In genomic region chr14:37546621-37547447, GRCh38 we compare ENCODE assay signal across 13 cellular contexts. TPM values are rescaled to one million over a fixed set of nuclear protein-coding genes. Genes with fewer than 3 reads are reported as not detected.
DNase-seq lines count a peak whose midpoint lies in the region; ATAC-seq, FAIRE-seq and TF ChIP-seq lines count a peak whose summit lies in the region.
"Had no signal": no experiment of that assay in that cellular context is flagged by ENCODE, and none has a peak within 500 bp of the region (broad histone marks: within the 10 kb centered on the region; RNA-seq: fewer than 3 reads in every experiment).

No MANE protein-coding gene starts in this region.

- H3K4me2 ChIP-seq in K562 (ENCODE audit: insufficient read depth, low read length) = no peak overlapping the region
- H3K4me2 ChIP-seq in neuronal stem cell (ENCODE audit: insufficient read depth, low read length, poor library complexity, severe bottlenecking) = no peak overlapping the region

- H3K4ac ChIP-seq in neuronal stem cell (ENCODE audit: low read length) = no peak overlapping the region

- H2BK15ac ChIP-seq in neuronal stem cell (ENCODE audit: low read length) = no peak overlapping the region

- H3K23ac ChIP-seq in neuronal stem cell (ENCODE audit: low read depth, low read length, poor library complexity) = no peak overlapping the region

- H2AK5ac ChIP-seq in neuronal stem cell (ENCODE audit: low read depth, low read length) = no peak overlapping the region

- no peaks in the 10 kb centered on the region for H3K4me1 ChIP-seq in K562 (replicated peaks in 1 of 2; ENCODE audit: control insufficient read depth in 2 of 2, insufficient read depth in 2 of 2, low read length in 2 of 2)
- H3K4me1 ChIP-seq in mesodermal cell (ENCODE audit: control insufficient read depth, insufficient read depth, low read length, poor library complexity, severe bottlenecking) = peaks cover 8% of the 10 kb centered on the region
- no peaks in the 10 kb centered on the region for H3K4me1 ChIP-seq in neuronal stem cell (ENCODE audit: control insufficient read depth in 2 of 2, insufficient read depth in 1 of 2, low read depth in 1 of 2, low read length in 2 of 2)

- H3K27me3 ChIP-seq in K562 (ENCODE audit: control insufficient read depth in 2 of 2, insufficient read depth in 2 of 2, low read length in 2 of 2) (no peaks in the 10 kb centered on the region), neuronal stem cell (ENCODE audit: control insufficient read depth in 3 of 3, insufficient read depth in 3 of 3, low read depth in 1 of 3, low read length in 3 of 3) (no peaks in the 10 kb centered on the region)

- 20% methylated on average over 6 of the region's 6 CpGs for WGBS in K562 (ENCODE audit: insufficient coverage, low coverage, missing lambda C conversion rate)
- 71 to 91% methylated on average over 2 to 4 of the region's 6 CpGs for WGBS in mesodermal cell (ENCODE audit: insufficient coverage in 2 of 2), 2 experiments
- no CpG with 5 or more reads among the region's 6 CpGs for WGBS in neuronal stem cell (ENCODE audit: extremely low coverage in 2 of 2, insufficient read length in 2 of 2, insufficient replicate concordance in 1 of 2), 2 donors

- no peak overlapping the region for H3K9ac ChIP-seq in K562 (ENCODE audit: insufficient read depth in 1 of 2, low read depth in 2 of 2, low read length in 2 of 2)
- no peak overlapping the region for H3K9ac ChIP-seq in neuronal stem cell (ENCODE audit: low read depth, low read length, poor library complexity)

- H4K20me1 ChIP-seq in K562 (replicated peaks; ENCODE audit: control insufficient read depth, insufficient read depth, low read length) = no peaks in the 10 kb centered on the region

- H3K9me3 ChIP-seq in K562 (replicated peaks; ENCODE audit: control insufficient read depth, insufficient read depth, low read depth, low read length) (no peaks in the 10 kb centered on the region), mesodermal cell (ENCODE audit: control insufficient read depth, low read length) (no peaks in the 10 kb centered on the region), neuronal stem cell (replicated peaks in 1 of 2; ENCODE audit: control insufficient read depth in 2 of 2, insufficient read depth in 1 of 2, low read depth in 1 of 2, low read length in 2 of 2) (no peaks in the 10 kb centered on the region)

- peak; percentile 12 for DNase-seq in Caki2 (ENCODE audit: low read depth)
- DNase-seq in HuH-7.5 (ENCODE audit: low spot score) = peak; percentile 28
- no peak for DNase-seq in K562 (ENCODE audit: extremely low read depth in 1 of 4, low spot score in 3 of 4)
- no peak for DNase-seq in SIG-M5 (lab: John Stamatoyannopoulos, UW)
- DNase-seq in neuronal stem cell (ENCODE audit: low spot score) = no peak
- DNase-seq: activated T-cell treated with anti-CD3 and anti-CD28 coated beads, Interleukin-2, amount 50 U/mL, for 4 hours; DMS79; Kasumi-1; OCI-M1 had no signal

- no peak for TF ChIP-seq RAD21 in K562 (CRISPR knock-in tag; conservative IDR thresholded peaks at IDR 0.05 in 1 of 2, IDR thresholded peaks at IDR 0.05 in 1 of 2)

- H4K91ac ChIP-seq in neuronal stem cell (ENCODE audit: low read depth, low read length, poor library complexity) = no peak overlapping the region

- in situ Hi-C loops in Caki2 (cut with HindIII; ENCODE audit: low pct_unique_long_range_greater_than_20kb, low sequenced_read_pairs) = no loop called here
- in situ Hi-C loops in K562 (cut with MboI) = no loop called here

- H3K4me3 ChIP-seq in K562 = no peak overlapping the region
- H3K4me3 ChIP-seq in mesodermal cell (ENCODE audit: extremely low read depth, insufficient read depth, low read length, poor library complexity, severe bottlenecking) = no peak overlapping the region
- no peak overlapping the region for H3K4me3 ChIP-seq in neuronal stem cell (ENCODE audit: low read length in 2 of 2)

- H3K79me1 ChIP-seq in neuronal stem cell (ENCODE audit: low read depth, low read length) = no peaks in the 10 kb centered on the region

- H3K27ac ChIP-seq in K562 (ENCODE audit: extremely low read depth, low read depth, low read length) (no peak overlapping the region), mesodermal cell (ENCODE audit: low read depth, low read length, severe bottlenecking) (peak overlapping the region; percentile 30), neuronal stem cell (replicated peaks; ENCODE audit: low read length) (no peak overlapping the region)

- CTCF ChIA-PET in K562 (lab: Yijun Ruan, JAX; ENCODE audit: low intra/inter-chr PET ratio) = interaction anchor here (0.7 kb wide), 1 partner anchor 290 kb away, joined by 3 read pairs; no protein-coding TSS in a partner anchor

- no peaks in the 10 kb centered on the region for H3K9me1 ChIP-seq in K562 (ENCODE audit: control insufficient read depth, insufficient read depth, low read length)

- H2AFZ ChIP-seq in K562 (ENCODE audit: low read depth, low read length) (no peak overlapping the region), neuronal stem cell (ENCODE audit: low read length) (no peak overlapping the region)

- ATAC-seq in K562 = no peak
- no peak for ATAC-seq in HG03097 (IDR thresholded peaks at IDR 0.05; ENCODE audit: low FRiP score, unreplicated experiment)
- no peak for ATAC-seq in HG03520 (IDR thresholded peaks at IDR 0.05; ENCODE audit: unreplicated experiment)
- ATAC-seq: activated T-cell treated with anti-CD3 and anti-CD28 coated beads, Interleukin-2, amount 50 U/mL, for 4 hours had no signal

- H2BK5ac ChIP-seq in neuronal stem cell (ENCODE audit: low read length) = no peak overlapping the region

- TF ChIP-seq EP300 in K562 (IDR thresholded peaks at IDR 0.05; ENCODE audit: low read length) = no peak

- H2BK12ac ChIP-seq in neuronal stem cell (ENCODE audit: low read length) = no peak overlapping the region

- FAIRE-seq in K562 (lab: Jason Lieb, UNC) = no peak

- no peak overlapping the region for H3K18ac ChIP-seq in neuronal stem cell (ENCODE audit: low read length)

- intact Hi-C loops in K562 (cut with micrococcal nuclease) = no loop called here

- H3K36me3 ChIP-seq in K562 (ENCODE audit: control insufficient read depth, insufficient read depth, low read length) = no peaks in the 10 kb centered on the region
- H3K36me3 ChIP-seq in mesodermal cell (ENCODE audit: control insufficient read depth, insufficient read depth, low read length) = no peaks in the 10 kb centered on the region
- H3K36me3 ChIP-seq in neuronal stem cell (replicated peaks in 1 of 2; ENCODE audit: control insufficient read depth in 2 of 2, insufficient read depth in 2 of 2, low read length in 2 of 2) = no peaks in the 10 kb centered on the region

- TF ChIP-seq CTCF in K562 (IDR thresholded peaks at IDR 0.05 in 2 of 3, conservative IDR thresholded peaks at IDR 0.05 in 1 of 3; ENCODE audit: insufficient read depth in 2 of 3, low read depth in 1 of 3, low read length in 3 of 3) = no peak

- H3K79me2 ChIP-seq in K562 (ENCODE audit: control insufficient read depth, insufficient read depth, low read length) = no peaks in the 10 kb centered on the region

- POLR2A ChIA-PET in K562 (lab: Yijun Ruan, JAX) = no interaction called here

- BruUV-seq in K562 (replicated peaks; lab: Mats Ljungman, UMichigan) = no TSS peak

- H4K8ac ChIP-seq in neuronal stem cell (ENCODE audit: low read depth, low read length) = no peak overlapping the region

- no peak overlapping the region for H3K14ac ChIP-seq in neuronal stem cell (ENCODE audit: low read length)

- no peak for TF ChIP-seq POLR2A in K562 (conservative IDR thresholded peaks at IDR 0.05)

- H2BK120ac ChIP-seq in neuronal stem cell (ENCODE audit: low read depth, low read length) = no peak overlapping the region

RNA-seq across cellular contexts. Expression of gene FOXA1, which starts 48.2 kb away (rescaled TPM):
- not detected in 2 replicates for total RNA-seq in Caki2 (2014; rRNA removed; shearing (Covaris generic); ENCODE audit: low replicate concordance)
- total RNA-seq in K562 (2011; cell fraction: chromatin; rRNA removed; ENCODE audit: low replicate concordance) = 2.3 and 2.4 TPM in 2 replicates
- 2.0 and 4.2 TPM in 2 replicates for total RNA-seq in K562 (2011; cell fraction: nucleolus; rRNA removed)
- 4.1 and 5.0 TPM in 2 replicates for total RNA-seq in K562 (2011; cell fraction: nucleoplasm; rRNA removed)
- total RNA-seq in K562 (2014; rRNA removed) (2.4 and 3.0 TPM in 2 replicates), K562 (2014; rRNA removed; fragmentation: Illumina TruSeq; extraction: Trizol) (0.86 and 1.3 TPM in 2 replicates), K562 (2015; rRNA removed; fragmentation: Illumina TruSeq; extraction: Trizol) (1.1 and 1.7 TPM in 2 replicates), K562 (2021) (2.4 and 2.5 TPM in 2 replicates)
- polyA plus RNA-seq in K562 (2011; rRNA removed) (1.0 and 1.3 TPM in 2 replicates), K562 (2014; fragmentation: Illumina TruSeq; extraction: Trizol) (1.1 and 1.6 TPM in 2 replicates), K562 (2014; fragmentation: Nextera tagmentation; extraction: Ambion mirVana) (under 1 TPM; 0.20 to 0.41 TPM), K562 (2014; rRNA removed) (1.4 and 1.8 TPM in 2 replicates)
- polyA plus RNA-seq in K562 (2011; cell fraction: cytosol; rRNA removed) = 1.4 and 4.8 TPM in 2 replicates
- polyA plus RNA-seq in K562 (2011; cell fraction: nucleus; rRNA removed) = 2.0 and 4.2 TPM in 2 replicates
- polyA plus RNA-seq in K562 (2012) = 1.2 and 1.5 TPM in 2 replicates
- 1.3 and 2.0 TPM in 2 replicates for polyA minus RNA-seq in K562 (2011; rRNA and poly(A)+ RNA removed)
- 1.5 and 3.3 TPM in 2 replicates for polyA minus RNA-seq in K562 (2011; cell fraction: cytosol; rRNA and poly(A)+ RNA removed)
- 4.9 and 5.1 TPM in 2 replicates for polyA minus RNA-seq in K562 (2011; cell fraction: nucleus; rRNA and poly(A)+ RNA removed)
- polyA plus RNA-seq in mesodermal cell (2013, experiment 1 of 2) = not detected
- not detected for polyA plus RNA-seq in mesodermal cell (2013, experiment 2 of 2)
- polyA plus RNA-seq in neuronal stem cell (2013, experiment 1 of 2) = 0.08 TPM
- polyA plus RNA-seq in neuronal stem cell (2013, experiment 2 of 2) = 0.11 TPM
- total RNA-seq: lung microvascular endothelial cell had no signal

RNA-seq across cellular contexts. Expression of gene TTC6, which starts 48.6 kb away (rescaled TPM):
- not detected in 2 replicates for total RNA-seq in Caki2 (2014; rRNA removed; shearing (Covaris generic); ENCODE audit: low replicate concordance)
- total RNA-seq in K562 (2011; cell fraction: chromatin; rRNA removed; ENCODE audit: low replicate concordance) = 0.23 TPM in 1 of 2 replicates, not detected in the other
- total RNA-seq in K562 (2011; cell fraction: nucleolus; rRNA removed) = 0.13 TPM in 1 of 2 replicates, not detected in the other
- not detected in 2 replicates for total RNA-seq in K562 (2011; cell fraction: nucleoplasm; rRNA removed)
- total RNA-seq in K562 (2014; rRNA removed) = 0.12 and 0.23 TPM in 2 replicates
- 0.04 TPM in 1 of 2 replicates, not detected in the other for total RNA-seq in K562 (2014; rRNA removed; fragmentation: Illumina TruSeq; extraction: Trizol)
- 0.04 TPM in 1 of 2 replicates, not detected in the other for total RNA-seq in K562 (2015; rRNA removed; fragmentation: Illumina TruSeq; extraction: Trizol)
- total RNA-seq in K562 (2021) = 0.29 TPM in 1 of 2 replicates, not detected in the other
- 0.13 TPM in 1 of 2 replicates, not detected in the other for polyA plus RNA-seq in K562 (2011; rRNA removed)
- 0.01 TPM in 1 of 2 replicates, not detected in the other for polyA plus RNA-seq in K562 (2011; cell fraction: cytosol; rRNA removed)
- polyA plus RNA-seq in K562 (2011; cell fraction: nucleus; rRNA removed) = 0.10 TPM in 1 of 2 replicates, not detected in the other
- polyA plus RNA-seq in K562 (2012) = 0.07 TPM in 1 of 2 replicates, not detected in the other
- 0.14 TPM in 1 of 2 replicates, not detected in the other for polyA plus RNA-seq in K562 (2014; fragmentation: Illumina TruSeq; extraction: Trizol)
- polyA plus RNA-seq in K562 (2014; fragmentation: Nextera tagmentation; extraction: Ambion mirVana) = not detected
- 0.71 TPM in 1 of 2 replicates, not detected in the other for polyA plus RNA-seq in K562 (2014; rRNA removed)
- polyA minus RNA-seq in K562 (2011; rRNA and poly(A)+ RNA removed) = 0.03 TPM in 1 of 2 replicates, not detected in the other
- polyA minus RNA-seq in K562 (2011; cell fraction: cytosol; rRNA and poly(A)+ RNA removed) = not detected in 2 replicates
- polyA minus RNA-seq in K562 (2011; cell fraction: nucleus; rRNA and poly(A)+ RNA removed) = 0.54 TPM in 1 of 2 replicates, not detected in the other
- polyA plus RNA-seq in mesodermal cell (2013, experiment 1 of 2) = not detected
- 0.30 TPM for polyA plus RNA-seq in mesodermal cell (2013, experiment 2 of 2)
- polyA plus RNA-seq in neuronal stem cell (2013, experiment 1 of 2) = 0.04 TPM
- polyA plus RNA-seq in neuronal stem cell (2013, experiment 2 of 2) = 0.01 TPM
- total RNA-seq: activated T-cell treated with anti-CD3 and anti-CD28 coated beads, Interleukin-2, amount 50 U/mL, for 4 hours; lung microvascular endothelial cell had no signal

Comparison
In these comparisons a context has a peak if more than half of its experiments do, and no peak if none do; other contexts are left out.
1. DNase-seq: peak in Caki2 (single experiment) and HuH-7.5 (single experiment); none in K562 (0 of 4), SIG-M5 (single experiment) and neuronal stem cell (single experiment).